In the genomic region with DNA sequence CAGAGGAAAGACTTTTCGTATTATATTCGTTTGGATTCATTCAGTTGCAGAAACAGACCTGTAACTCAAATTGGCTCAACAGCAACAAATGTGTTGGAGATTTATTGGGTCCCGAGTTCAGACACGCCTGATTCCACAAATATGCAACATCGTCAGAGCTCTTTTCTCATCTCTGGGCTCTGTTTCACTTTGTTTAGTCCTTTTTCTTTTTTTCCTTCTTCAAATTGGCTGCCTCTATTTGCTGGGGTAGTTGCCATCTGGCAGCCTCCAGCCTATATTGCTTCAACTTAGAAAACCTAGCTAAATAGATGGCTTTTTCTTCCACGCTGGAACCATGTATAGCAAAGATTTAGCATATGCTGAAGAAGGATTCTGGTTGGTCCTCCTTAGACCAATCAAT, we compare ENCODE assay signal across 17 cellular contexts.
"Had no signal": no experiment of that assay in that cellular context is flagged by ENCODE, and none has a peak within 500 bp of the region (broad histone marks: within the 10 kb centered on the region; RNA-seq: fewer than 3 reads in every experiment).

No MANE protein-coding gene starts in this region.

- H3K9me3 ChIP-seq: neutrophil, suprapubic skin, tibial artery, upper lobe of left lung, vagina had no signal

- H3K4me1 ChIP-seq: foreskin keratinocyte, heart left ventricle, tibial artery, upper lobe of left lung, vagina had no signal

- H3K4me3 ChIP-seq: heart left ventricle, lung, smooth muscle cell, suprapubic skin, tibial artery, upper lobe of left lung, vagina had no signal

- H3K27ac ChIP-seq: foreskin keratinocyte, heart left ventricle, neutrophil, suprapubic skin, tibial artery, upper lobe of left lung, vagina had no signal

- DNase-seq: dermis blood vessel endothelial cell; foreskin keratinocyte; heart left ventricle; hippocampal formation; left colon; left ventricle myocardium superior; naive thymus-derived CD4-positive, alpha-beta T cell; right cardiac atrium; stimulated activated CD4-positive, alpha-beta T cell treated with anti-CD3 and anti-CD28 coated beads, Interleukin-2, amount 100 ng/mL, for 48 hours; stimulated activated naive CD4-positive, alpha-beta T cell treated with Interleukin-2 at 50 U/mL for 16 hours; tibial artery; upper lobe of left lung had no signal

- H3K27me3 ChIP-seq: foreskin keratinocyte, heart left ventricle, neutrophil, suprapubic skin, tibial artery, upper lobe of left lung, vagina had no signal

- H3K36me3 ChIP-seq: heart left ventricle, neutrophil, suprapubic skin, tibial artery, upper lobe of left lung, vagina had no signal
